In the genomic region with DNA sequence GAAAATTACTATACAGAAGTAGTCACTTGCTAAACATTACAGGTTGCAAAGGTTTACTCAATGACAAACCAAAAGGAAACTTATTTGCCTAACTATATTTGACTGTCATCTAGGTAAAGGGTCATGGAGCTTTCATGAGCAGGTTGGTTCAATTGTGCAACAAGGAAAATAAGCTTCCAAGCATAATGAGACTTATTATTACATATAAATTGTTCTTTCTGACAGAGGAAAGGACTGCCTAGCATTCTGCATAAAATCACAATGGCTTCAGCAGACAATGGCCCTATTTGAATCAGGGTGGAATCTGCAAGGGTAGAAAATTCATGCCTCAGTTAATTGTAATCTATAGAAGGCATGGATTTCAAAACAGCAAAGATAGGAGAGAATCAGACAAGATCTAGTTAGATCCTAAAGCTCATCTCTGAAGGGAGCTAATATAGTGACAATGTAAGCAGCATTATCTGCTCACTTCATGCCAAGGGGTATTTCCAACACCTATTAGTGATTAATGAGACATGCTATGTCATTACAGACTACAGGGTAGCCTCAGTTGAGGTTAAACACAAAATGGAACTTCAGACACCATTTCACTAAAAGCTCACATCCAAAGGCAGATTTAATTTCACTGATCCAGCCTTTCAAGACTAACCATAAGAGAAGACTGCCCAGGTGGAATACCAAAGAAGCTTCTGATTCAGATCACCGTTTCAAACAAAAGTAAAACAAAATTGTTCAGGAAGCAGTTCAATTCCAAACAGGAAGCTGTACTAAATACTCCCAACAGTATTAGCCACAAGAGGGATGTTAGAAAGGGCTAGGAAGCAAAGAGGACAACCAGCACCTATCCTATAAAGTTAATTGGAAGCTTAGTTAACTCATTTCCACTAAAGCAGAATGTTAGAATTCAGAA, we compare ENCODE assay signal across 10 cellular contexts. TPM values are rescaled to one million over a fixed set of nuclear protein-coding genes. Genes with fewer than 3 reads are reported as not detected.
DNase-seq lines count a peak whose midpoint lies in the region; ATAC-seq, FAIRE-seq and TF ChIP-seq lines count a peak whose summit lies in the region.
"Had no signal": no experiment of that assay in that cellular context is flagged by ENCODE, and none has a peak within 500 bp of the region (broad histone marks: within the 10 kb centered on the region; RNA-seq: fewer than 3 reads in every experiment).

No MANE protein-coding gene starts in this region.

- H3K27me3 ChIP-seq in cardiac muscle cell (no peaks in the 10 kb centered on the region), transverse colon (no peaks in the 10 kb centered on the region)

- peak overlapping the region in 1 of 2 donors; percentile 1 for H3K9ac ChIP-seq in kidney (ENCODE audit: low read length in 2 of 2)

- no peaks in the 10 kb centered on the region for H3K36me3 ChIP-seq in cardiac muscle cell
- peaks cover 2 to 3% of the 10 kb centered on the region in 2 donors for H3K36me3 ChIP-seq in kidney (ENCODE audit: control insufficient read depth in 1 of 2, insufficient read depth in 2 of 2, low read length in 2 of 2)
- peaks cover 0 to 7% (median 3%) of the 10 kb centered on the region in 4 donors for H3K36me3 ChIP-seq in transverse colon

- H3K27ac ChIP-seq in cardiac muscle cell (peak overlapping the region; percentile 72), kidney (ENCODE audit: low read depth in 2 of 2, low read length in 2 of 2) (peak overlapping the region; percentile 12 to 20), transverse colon (peak overlapping the region; percentile 23 to 48 (median 34))

- ATAC-seq in left cardiac atrium (no peak), GM21423 (IDR thresholded peaks at IDR 0.05; ENCODE audit: unreplicated experiment) (no peak)

- H3K4me3 ChIP-seq in cardiac muscle cell (no peak overlapping the region), kidney (ENCODE audit: low read length in 2 of 2) (no peak overlapping the region), transverse colon (no peak overlapping the region)

- intact Hi-C loops in left cardiac atrium (cut with DNase I), result loop anchor here in 1 of 2 donors (5.0 kb wide), 1 partner anchor 38 kb away; a partner anchor contains a TSS
- intact Hi-C loops in kidney (cut with DNase I), result no loop called here
- intact Hi-C loops in transverse colon (cut with DNase I; ENCODE audit: low total_unique reads), result no loop called here

- peak in 1 of 2 donors; percentile 3 for DNase-seq in cardiac muscle cell (ENCODE audit: low read depth in 1 of 2, low spot score in 1 of 2)
- no peak for DNase-seq in left cardiac atrium
- DNase-seq in NCI-H526 treated with DMSO at 0.1 percent for 48 hours (lab: John Stamatoyannopoulos, UW), result peak; percentile 80
- no peak for DNase-seq in kidney
- no peak for DNase-seq in transverse colon
- DNase-seq in activated CD8-positive, alpha-beta memory T cell treated with anti-CD3 and anti-CD28 coated beads for 24 hours, result no peak
- DNase-seq in hippocampal formation (lab: John Stamatoyannopoulos, UW), result no peak
- DNase-seq: activated CD4-positive, alpha-beta T cell treated with anti-CD3 and anti-CD28 coated beads for 1 hour; NCI-H2107 had no signal

- FAIRE-seq in kidney (lab: Jason Lieb, UNC), result no peak

- no peaks in the 10 kb centered on the region for H3K9me3 ChIP-seq in cardiac muscle cell (ENCODE audit: low read depth)
- no peaks in the 10 kb centered on the region for H3K9me3 ChIP-seq in kidney (ENCODE audit: control insufficient read depth in 1 of 2, low read length in 2 of 2)
- H3K9me3 ChIP-seq in transverse colon, result no peaks in the 10 kb centered on the region

- no peak for TF ChIP-seq POLR2A in transverse colon (IDR thresholded peaks at IDR 0.05)

- TF ChIP-seq EP300 in transverse colon (IDR thresholded peaks at IDR 0.05; ENCODE audit: low read depth), result no peak

- in situ Hi-C loops in transverse colon (cut with MboI; ENCODE audit: low pct_ligation_motif_present in 1 of 4, low pct_unique_long_range_greater_than_20kb in 1 of 4, low sequenced_read_pairs in 3 of 4), result no loop called here

- H3K4me1 ChIP-seq in cardiac muscle cell (ENCODE audit: low read depth) (peaks cover 12% of the 10 kb centered on the region), kidney (ENCODE audit: control insufficient read depth in 1 of 2, insufficient read depth in 1 of 2, low read depth in 1 of 2, low read length in 2 of 2) (peaks cover 2 to 13% of the 10 kb centered on the region in 2 donors), transverse colon (peaks cover 16 to 52% (median 30%) of the 10 kb centered on the region in 4 donors)

- TF ChIP-seq CTCF in cardiac muscle cell (IDR thresholded peaks at IDR 0.05; ENCODE audit: low read depth, low read length) (no peak), kidney (IDR thresholded peaks at IDR 0.05; ENCODE audit: borderline replicate concordance, extremely low read depth, insufficient read depth) (no peak), transverse colon (IDR thresholded peaks at IDR 0.05) (no peak)

- WGBS in transverse colon (ENCODE audit: low coverage in 1 of 2), 2 donors, result 14 to 17% methylated on average over 1 of the region's 1 CpG

RNA-seq across cellular contexts. Expression of a gene that starts 8.5 kb away (rescaled TPM):
- total RNA-seq in cardiac muscle cell (54.4 and 70.1 TPM in 2 replicates), left cardiac atrium (10 to 100 TPM; 48.7 to 61.8 TPM), kidney (85.4 TPM), transverse colon (10 to 100 TPM; 66.7 to 79.7 (median 73.3) TPM)
- polyA plus RNA-seq in cardiac muscle cell (62.6 and 77.1 TPM in 2 replicates), kidney (ENCODE audit: insufficient read depth, low read depth, low replicate concordance) (53.3 TPM)

RNA-seq across cellular contexts. Expression of a gene that starts 39.6 kb away (rescaled TPM):
- 19.4 and 25.3 TPM in 2 replicates for total RNA-seq in cardiac muscle cell
- 27.8 and 35.5 TPM in 2 replicates for polyA plus RNA-seq in cardiac muscle cell
- total RNA-seq in left cardiac atrium, result 10 to 100 TPM; 13.3 to 19.0 TPM
- 30.6 TPM for total RNA-seq in kidney
- polyA plus RNA-seq in kidney (ENCODE audit: insufficient read depth, low read depth, low replicate concordance), result 22.8 TPM
- 10 to 100 TPM; 13.1 to 37.0 (median 24.8) TPM for total RNA-seq in transverse colon

Comparison
In these comparisons a context has a peak if more than half of its experiments do, and no peak if none do; other contexts are left out.
1. H3K27ac ChIP-seq: peak in every context shown above with its lines; median percentile 72 in cardiac muscle cell; 34 in transverse colon; 16 in kidney.